ENCODE assay signal across 18 cellular contexts in genomic region chr11:86157797-86158378, GRCh38.
"Had no signal": no experiment of that assay in that cellular context is flagged by ENCODE, and none has a peak within 500 bp of the region (broad histone marks: within the 10 kb centered on the region; RNA-seq: fewer than 3 reads in every experiment).

No MANE protein-coding gene starts in this region.

- H3K27me3 Mint-ChIP-seq: stimulated activated memory B cell treated with anti-CD40 and anti-IgM and Interleukin-4, amounts not matched to agents 10 μg/mL and 1 μg/mL and 100 μg/mL, for 72 hours had no signal

- H3K9me3 Mint-ChIP-seq: activated naive CD4-positive, alpha-beta T cell treated with anti-CD3 and anti-CD28 coated beads for 36 hours; activated T-cell treated with anti-CD3 and anti-CD28 coated beads, Interleukin-2, amount 50 U/mL, for 4 hours; neural crest cell; stimulated activated memory B cell treated with anti-CD40 and anti-IgM and Interleukin-4, amounts not matched to agents 10 μg/mL and 1 μg/mL and 100 μg/mL, for 72 hours had no signal

- H3K4me3 Mint-ChIP-seq: activated naive CD4-positive, alpha-beta T cell treated with anti-CD3 and anti-CD28 coated beads for 36 hours; activated T-cell treated with anti-CD3 and anti-CD28 coated beads, Interleukin-2, amount 50 U/mL, for 4 hours; neural crest cell; stimulated activated memory B cell treated with anti-CD40 and anti-IgM and Interleukin-4, amounts not matched to agents 10 μg/mL and 1 μg/mL and 100 μg/mL, for 72 hours had no signal

- H3K9me3 ChIP-seq: esophagus muscularis mucosa, gastroesophageal sphincter, heart left ventricle, left ventricle myocardium inferior, pancreas, sigmoid colon had no signal

- FAIRE-seq: endothelial cell of umbilical vein, pancreas had no signal

- DNase-seq: activated CD4-positive, alpha-beta T cell treated with anti-CD3 and anti-CD28 coated beads, Interleukin-2, amount 50 U/mL, for 1 hour; activated CD8-positive, alpha-beta memory T cell treated with anti-CD3 and anti-CD28 coated beads, Interleukin-2, amount 50 U/mL, for 4 hours; activated naive CD4-positive, alpha-beta T cell treated with anti-CD3 and anti-CD28 coated beads for 36 hours; activated T-cell treated with anti-CD3 and anti-CD28 coated beads, Interleukin-2, amount 50 U/mL, for 4 hours; aorta; cerebellar nuclear complex; cortex of kidney; effector CD8-positive, alpha-beta T cell; heart left ventricle; left ventricle myocardium inferior; pancreas; sigmoid colon; stimulated activated CD4-positive, alpha-beta T cell treated with anti-CD3 and anti-CD28 coated beads, Interleukin-4, amount 100 ng/mL, for 24 hours had no signal

- H3K27ac ChIP-seq: esophagus muscularis mucosa, gastroesophageal sphincter, left ventricle myocardium inferior, pancreas, sigmoid colon had no signal

- H3K4me3 ChIP-seq: esophagus muscularis mucosa, gastroesophageal sphincter, heart left ventricle, left ventricle myocardium inferior, pancreas, sigmoid colon had no signal

- H3K36me3 Mint-ChIP-seq: stimulated activated memory B cell treated with anti-CD40 and anti-IgM and Interleukin-4, amounts not matched to agents 10 μg/mL and 1 μg/mL and 100 μg/mL, for 72 hours had no signal

- H3K36me3 ChIP-seq: esophagus muscularis mucosa, gastroesophageal sphincter, heart left ventricle, left ventricle myocardium inferior, pancreas, sigmoid colon had no signal

- H3K27ac Mint-ChIP-seq: activated naive CD4-positive, alpha-beta T cell treated with anti-CD3 and anti-CD28 coated beads for 36 hours; stimulated activated memory B cell treated with anti-CD40 and anti-IgM and Interleukin-4, amounts not matched to agents 10 μg/mL and 1 μg/mL and 100 μg/mL, for 72 hours had no signal

- H3K27me3 ChIP-seq: esophagus muscularis mucosa, gastroesophageal sphincter, heart left ventricle, pancreas, sigmoid colon had no signal
